ENCODE assay signal across 19 cellular contexts in the genomic region with DNA sequence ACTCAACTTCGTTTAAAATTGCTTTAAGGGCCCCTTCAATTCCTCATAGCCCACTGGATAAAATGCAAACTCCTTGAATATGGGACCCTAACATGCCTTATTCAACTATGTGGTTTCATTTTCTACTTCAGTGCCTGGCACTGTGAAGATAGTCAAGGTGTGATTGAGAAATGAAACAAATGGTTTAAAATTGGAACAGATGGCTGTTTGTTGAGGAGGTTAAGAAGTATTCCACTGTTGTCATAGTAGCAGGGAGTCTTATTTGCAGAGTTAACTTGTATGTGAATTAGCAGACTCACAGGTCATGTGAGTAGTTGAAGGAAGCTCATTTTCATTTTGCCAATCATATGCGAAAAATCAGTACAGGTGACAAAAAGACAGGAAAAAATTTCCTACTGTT.
"Had no signal": no experiment of that assay in that cellular context is flagged by ENCODE, and none has a peak within 500 bp of the region (broad histone marks: within the 10 kb centered on the region; RNA-seq: fewer than 3 reads in every experiment).

No MANE protein-coding gene starts in this region.

- DNase-seq: activated CD4-positive, alpha-beta T cell treated with anti-CD3 and anti-CD28 coated beads, Interleukin-2, amount 50 U/mL, for 1 hour; activated CD8-positive, alpha-beta memory T cell treated with anti-CD3 and anti-CD28 coated beads for 24 hours; activated CD8-positive, alpha-beta memory T cell treated with anti-CD3 and anti-CD28 coated beads, Interleukin-2, amount 50 U/mL, for 48 hours; activated effector memory CD4-positive, alpha-beta T cell treated with Interleukin-2 at 50 U/mL for 16 hours; activated T-cell treated with anti-CD3 and anti-CD28 coated beads, Interleukin-2, amount 50 U/mL, for 48 hours; effector memory CD8-positive, alpha-beta T cell; immature natural killer cell; left ventricle myocardium superior; nephron progenitor cell; nucleus accumbens; stimulated activated CD4-positive, alpha-beta T cell treated with anti-CD3 and anti-CD28 coated beads, Interleukin-15, amount 100 ng/mL, for 24 hours; stimulated activated CD4-positive, alpha-beta T cell treated with anti-CD3 and anti-CD28 coated beads, Interleukin-4, amount 100 ng/mL, for 1 hour; stimulated activated naive CD8-positive, alpha-beta T cell treated with anti-CD3 and anti-CD28 coated beads, Interleukin-15, amount 100 ng/mL, for 72 hours; transverse colon had no signal

- H3K4me1 ChIP-seq: ascending aorta, breast epithelium, right atrium auricular region, suprapubic skin, transverse colon had no signal

- H3K27me3 ChIP-seq: ascending aorta, breast epithelium, right atrium auricular region, suprapubic skin, transverse colon had no signal

- H3K36me3 ChIP-seq: ascending aorta, breast epithelium, right atrium auricular region, suprapubic skin, transverse colon had no signal

- H3K4me3 ChIP-seq: ascending aorta, breast epithelium, right atrium auricular region, suprapubic skin, transverse colon had no signal

- H3K27ac ChIP-seq: ascending aorta, breast epithelium, right atrium auricular region, suprapubic skin, transverse colon had no signal

- H3K9me3 ChIP-seq: ascending aorta, breast epithelium, right atrium auricular region, suprapubic skin, transverse colon had no signal

- ATAC-seq: activated CD4-positive, CD25-positive, alpha-beta regulatory T cell treated with anti-CD3 and anti-CD28 coated beads, Interleukin-2, amount 50 U/mL, for 24 hours; effector memory CD8-positive, alpha-beta T cell; left ventricle myocardium superior; stimulated activated naive CD8-positive, alpha-beta T cell treated with anti-CD3 and anti-CD28 coated beads, Interleukin-15, amount 100 ng/mL, for 72 hours had no signal
